Comparison of ENCODE assay signal across 14 cellular contexts in genomic region chr12:107353312-107353711, GRCh38.
A peak's percentile ranks its signal among the peaks of the same experiment; 100 is the strongest.
DNase-seq lines count a peak whose midpoint lies in the region; ATAC-seq and TF ChIP-seq lines count a peak whose summit lies in the region.
"Had no signal": no experiment of that assay in that cellular context is flagged by ENCODE, and none has a peak within 500 bp of the region (broad histone marks: within the 10 kb centered on the region; RNA-seq: fewer than 3 reads in every experiment).

No MANE protein-coding gene starts in this region.

- no peaks in the 10 kb centered on the region for H3K9me3 ChIP-seq in CD4-positive, alpha-beta memory T cell (ENCODE audit: control insufficient read depth in 1 of 2, low read length in 2 of 2)
- no peaks in the 10 kb centered on the region for H3K9me3 ChIP-seq in neutrophil

- H3K27ac ChIP-seq in CD4-positive, alpha-beta memory T cell (ENCODE audit: low read depth, low read length), result no peak overlapping the region
- peak overlapping the region; percentile 71 for H3K27ac ChIP-seq in neutrophil

- intact Hi-C loops in CD4-positive, alpha-beta memory T cell (cut with micrococcal nuclease), result loop anchor here (2.0 kb wide), 1 partner anchor 15 kb away; no protein-coding TSS in a partner anchor

- CTCF ChIA-PET in CD4-positive, alpha-beta memory T cell (lab: Charles Lee; ENCODE audit: partially characterized antibody), result no interaction called here

- peaks cover 32% of the 10 kb centered on the region for H3K4me1 ChIP-seq in CD4-positive, alpha-beta memory T cell (ENCODE audit: insufficient read depth, low read length)
- peaks cover 14 to 23% of the 10 kb centered on the region in 2 experiments for H3K4me1 ChIP-seq in neutrophil (ENCODE audit: control insufficient read depth in 1 of 2, insufficient read depth in 1 of 2, low read depth in 1 of 2, low read length in 1 of 2)

- no peaks in the 10 kb centered on the region for H3K36me3 ChIP-seq in CD4-positive, alpha-beta memory T cell (ENCODE audit: insufficient read depth, low read length)
- H3K36me3 ChIP-seq in neutrophil, result no peaks in the 10 kb centered on the region

- no peak overlapping the region for H3K4me3 Mint-ChIP-seq in activated T-cell treated with anti-CD3 and anti-CD28 coated beads, Interleukin-2, amount 50 U/mL, for 24 hours
- no peak overlapping the region for H3K4me3 Mint-ChIP-seq in activated T-cell treated with anti-CD3 and anti-CD28 coated beads, Interleukin-2, amount 50 U/mL, for 4 hours
- peak overlapping the region in 2 of 8 donors; percentile 32 to 64 for H3K4me3 Mint-ChIP-seq in CD4-positive, alpha-beta memory T cell
- no peak overlapping the region for H3K4me3 Mint-ChIP-seq in activated naive CD8-positive, alpha-beta T cell
- H3K4me3 Mint-ChIP-seq: CD4-positive, alpha-beta T cell had no signal

- peaks cover 3% of the 10 kb centered on the region for H3K36me3 Mint-ChIP-seq in activated T-cell treated with anti-CD3 and anti-CD28 coated beads, Interleukin-2, amount 50 U/mL, for 24 hours (ENCODE audit: low read depth)
- H3K36me3 Mint-ChIP-seq in activated T-cell treated with anti-CD3 and anti-CD28 coated beads, Interleukin-2, amount 50 U/mL, for 4 hours (ENCODE audit: insufficient read depth), result no peaks in the 10 kb centered on the region
- H3K36me3 Mint-ChIP-seq in CD4-positive, alpha-beta memory T cell, result peaks cover 0 to 2% of the 10 kb centered on the region in 2 donors
- H3K36me3 Mint-ChIP-seq in activated naive CD8-positive, alpha-beta T cell, result peaks cover 2% of the 10 kb centered on the region

- no peaks in the 10 kb centered on the region for H3K9me3 Mint-ChIP-seq in activated T-cell treated with anti-CD3 and anti-CD28 coated beads, Interleukin-2, amount 50 U/mL, for 24 hours
- H3K9me3 Mint-ChIP-seq in activated T-cell treated with anti-CD3 and anti-CD28 coated beads, Interleukin-2, amount 50 U/mL, for 4 hours, result no peaks in the 10 kb centered on the region
- H3K9me3 Mint-ChIP-seq in CD4-positive, alpha-beta memory T cell, result no peaks in the 10 kb centered on the region
- H3K9me3 Mint-ChIP-seq in activated naive CD8-positive, alpha-beta T cell (ENCODE audit: low read depth), result no peaks in the 10 kb centered on the region
- H3K9me3 Mint-ChIP-seq: CD4-positive, alpha-beta T cell had no signal

- H3K4me1 Mint-ChIP-seq in activated T-cell treated with anti-CD3 and anti-CD28 coated beads, Interleukin-2, amount 50 U/mL, for 24 hours (ENCODE audit: low read depth), result peaks cover 80% of the 10 kb centered on the region
- H3K4me1 Mint-ChIP-seq in activated T-cell treated with anti-CD3 and anti-CD28 coated beads, Interleukin-2, amount 50 U/mL, for 4 hours (ENCODE audit: low read depth), result peaks cover 41% of the 10 kb centered on the region
- peaks cover 17 to 66% (median 42%) of the 10 kb centered on the region in 4 donors for H3K4me1 Mint-ChIP-seq in CD4-positive, alpha-beta memory T cell
- peaks cover 76% of the 10 kb centered on the region for H3K4me1 Mint-ChIP-seq in activated naive CD8-positive, alpha-beta T cell (ENCODE audit: low read depth)

- no peaks in the 10 kb centered on the region for H3K27me3 Mint-ChIP-seq in activated T-cell treated with anti-CD3 and anti-CD28 coated beads, Interleukin-2, amount 50 U/mL, for 24 hours
- no peaks in the 10 kb centered on the region for H3K27me3 Mint-ChIP-seq in activated T-cell treated with anti-CD3 and anti-CD28 coated beads, Interleukin-2, amount 50 U/mL, for 4 hours (ENCODE audit: low read depth)
- no peaks in the 10 kb centered on the region for H3K27me3 Mint-ChIP-seq in CD4-positive, alpha-beta memory T cell
- no peaks in the 10 kb centered on the region for H3K27me3 Mint-ChIP-seq in activated naive CD8-positive, alpha-beta T cell
- H3K27me3 Mint-ChIP-seq: CD4-positive, alpha-beta T cell had no signal

- POLR2A ChIA-PET in CD4-positive, alpha-beta memory T cell (lab: Charles Lee; ENCODE audit: partially characterized antibody), result interaction anchor here (1.0 kb wide), 1 partner anchor 16 kb away, joined by 3 read pairs; no protein-coding TSS in a partner anchor

- no peak for TF ChIP-seq CTCF in neutrophil (IDR thresholded peaks at IDR 0.05)
- TF ChIP-seq CTCF in omental fat pad (IDR thresholded peaks at IDR 0.05), result no peak

- H3K27ac Mint-ChIP-seq in activated T-cell treated with anti-CD3 and anti-CD28 coated beads, Interleukin-2, amount 50 U/mL, for 24 hours, result peak overlapping the region; percentile 78
- H3K27ac Mint-ChIP-seq in CD4-positive, alpha-beta memory T cell, result peak overlapping the region in 6 of 7 donors; percentile 38 to 90 (median 50)
- H3K27ac Mint-ChIP-seq in activated naive CD8-positive, alpha-beta T cell, result peak overlapping the region; percentile 76

- no peak overlapping the region for H3K4me3 ChIP-seq in CD4-positive, alpha-beta memory T cell (ENCODE audit: low read length in 2 of 2)
- H3K4me3 ChIP-seq in neutrophil (ENCODE audit: low read depth in 1 of 2, low read length in 1 of 2), result peak overlapping the region in 1 of 2 experiments; percentile 34

- no peaks in the 10 kb centered on the region for H3K27me3 ChIP-seq in CD4-positive, alpha-beta memory T cell (ENCODE audit: insufficient read depth, low read length)
- H3K27me3 ChIP-seq in neutrophil, result no peaks in the 10 kb centered on the region

- DNase-seq in activated T-cell treated with anti-CD3 and anti-CD28 coated beads, Interleukin-2, amount 50 U/mL, for 24 hours, result no peak
- no peak for DNase-seq in activated T-cell treated with anti-CD3 and anti-CD28 coated beads, Interleukin-2, amount 50 U/mL, for 4 hours
- no peak for DNase-seq in CD4-positive, alpha-beta memory T cell
- DNase-seq in omental fat pad (ENCODE audit: low spot score), result no peak
- no peak for DNase-seq in T1000 (lab: John Stamatoyannopoulos, UW)
- DNase-seq: CD4-positive, alpha-beta T cell; NCI-H1048; NCI-H1436 treated with DMSO at 0.1 percent for 48 hours; NCI-H2081 treated with DMSO at 0.1 percent for 48 hours; NCI-H524 had no signal

- no peak for ATAC-seq in activated T-cell treated with anti-CD3 and anti-CD28 coated beads, Interleukin-2, amount 50 U/mL, for 4 hours
- ATAC-seq in omental fat pad (ENCODE audit: low FRiP score), result no peak
- ATAC-seq: Panc1, Right ventricle myocardium inferior had no signal
